In genomic region chr6:32115623-32116022, GRCh38 we compare ENCODE assay signal across 10 cellular contexts. TPM values are rescaled to one million over a fixed set of nuclear protein-coding genes. Genes with fewer than 3 reads are reported as not detected.
A peak's percentile ranks its signal among the peaks of the same experiment; 100 is the strongest.
DNase-seq lines count a peak whose midpoint lies in the region; ATAC-seq lines count a peak whose summit lies in the region.
"Had no signal": no experiment of that assay in that cellular context is flagged by ENCODE, and none has a peak within 500 bp of the region (broad histone marks: within the 10 kb centered on the region; RNA-seq: fewer than 3 reads in every experiment).

No MANE protein-coding gene starts in this region.

- DNase-seq in adipocyte (ENCODE audit: low read depth): no peak
- DNase-seq in G401 (ENCODE audit: low spot score): no peak
- DNase-seq: aorta; effector CD4-positive, alpha-beta T cell; lower lobe of right lung; MV-4-11; NCI-H345 had no signal

- H3K4me3 ChIP-seq in adipocyte (ENCODE audit: low read length) (no peak overlapping the region), skeletal muscle tissue (ENCODE audit: low read length in 3 of 3) (no peak overlapping the region)
- H3K4me3 ChIP-seq: lower lobe of right lung had no signal

- in situ Hi-C loops in G401 (cut with HindIII; ENCODE audit: low sequenced_read_pairs): no loop called here

- peaks cover 46% of the 10 kb centered on the region for H3K4me1 ChIP-seq in adipocyte (ENCODE audit: control insufficient read depth, insufficient read depth, low read length)
- H3K4me1 ChIP-seq in skeletal muscle tissue (ENCODE audit: control insufficient read depth in 3 of 3, insufficient read depth in 3 of 3, low read length in 3 of 3): peaks cover 32 to 35% (median 34%) of the 10 kb centered on the region in 3 donors
- H3K4me1 ChIP-seq: parathyroid adenoma had no signal

- peak overlapping the region; percentile 46 for H3K9ac ChIP-seq in adipocyte (ENCODE audit: low read length)
- no peak overlapping the region for H3K9ac ChIP-seq in skeletal muscle tissue (ENCODE audit: low read depth in 1 of 3, low read length in 3 of 3)
- H3K9ac ChIP-seq: parathyroid adenoma had no signal

- ATAC-seq in HG03442 (IDR thresholded peaks at IDR 0.05; ENCODE audit: unreplicated experiment): no peak
- ATAC-seq: lower lobe of right lung had no signal

- H3K9me3 ChIP-seq in adipocyte (ENCODE audit: control insufficient read depth, low read length) (no peaks in the 10 kb centered on the region), skeletal muscle tissue (ENCODE audit: control insufficient read depth in 3 of 3, low read length in 3 of 3) (no peaks in the 10 kb centered on the region)
- H3K9me3 ChIP-seq: lower lobe of right lung had no signal

- H3K27ac ChIP-seq in skeletal muscle tissue (ENCODE audit: low read depth, low read length): peak overlapping the region; percentile 12
- H3K27ac ChIP-seq: parathyroid adenoma had no signal

- peaks cover 39% of the 10 kb centered on the region for H3K36me3 ChIP-seq in adipocyte (ENCODE audit: control insufficient read depth, insufficient read depth, low read length, severe bottlenecking)
- peaks cover 34 to 47% (median 42%) of the 10 kb centered on the region in 3 donors for H3K36me3 ChIP-seq in skeletal muscle tissue (ENCODE audit: control insufficient read depth in 3 of 3, insufficient read depth in 3 of 3, low read length in 3 of 3)

- H3K27me3 ChIP-seq in adipocyte (replicated peaks; ENCODE audit: control insufficient read depth, insufficient read depth, low read length): no peaks in the 10 kb centered on the region
- H3K27me3 ChIP-seq in skeletal muscle tissue (ENCODE audit: control insufficient read depth in 3 of 3, insufficient read depth in 3 of 3, low read length in 3 of 3): peaks cover 1 to 4% (median 2%) of the 10 kb centered on the region in 3 donors

RNA-seq across cellular contexts. Expression of gene TNXB, which starts 6.5 kb away (rescaled TPM):
- 130 TPM for total RNA-seq in skeletal muscle tissue
- total RNA-seq in G401 (2014; rRNA removed; shearing (Covaris generic)): under 0.01 TPM in 1 of 2 replicates, not detected in the other

RNA-seq across cellular contexts. Expression of gene ATF6B, which starts 12.4 kb away (rescaled TPM):
- 14.1 TPM for total RNA-seq in skeletal muscle tissue
- total RNA-seq in G401 (2014; rRNA removed; shearing (Covaris generic)): 21.1 and 23.1 TPM in 2 replicates

RNA-seq across cellular contexts. Expression of gene FKBPL, which starts 14.5 kb away (rescaled TPM):
- 5.7 TPM for total RNA-seq in skeletal muscle tissue
- total RNA-seq in G401 (2014; rRNA removed; shearing (Covaris generic)): 9.5 and 20.2 TPM in 2 replicates

RNA-seq across cellular contexts. Expression of gene PRRT1, which starts 36.1 kb away (rescaled TPM):
- total RNA-seq in skeletal muscle tissue: not detected
- total RNA-seq in G401 (2014; rRNA removed; shearing (Covaris generic)): 0.51 TPM in 1 of 2 replicates, not detected in the other

RNA-seq across cellular contexts. Expression of gene PPT2, which starts 38.3 kb away (rescaled TPM):
- total RNA-seq in skeletal muscle tissue: 31.3 TPM
- 37.3 and 38.5 TPM in 2 replicates for total RNA-seq in G401 (2014; rRNA removed; shearing (Covaris generic))

Comparison
In these comparisons a context has a peak if more than half of its experiments do, and no peak if none do; other contexts are left out.
1. RNA of gene TNXB, which starts 6.5 kb away (total RNA-seq): 130 TPM in skeletal muscle tissue (single experiment); under 0.01 TPM in G401; every median in the first group is over 100 times any median in the second.